8 cellular contexts compared by ENCODE assay signal in genomic region chr12:2813573-2814185, GRCh38. TPM values are rescaled to one million over a fixed set of nuclear protein-coding genes. Genes with fewer than 3 reads are reported as not detected.
DNase-seq lines count a peak whose midpoint lies in the region; ATAC-seq, FAIRE-seq and TF ChIP-seq lines count a peak whose summit lies in the region.

No MANE protein-coding gene starts in this region.

- TF ChIP-seq RAD21 in A549 (conservative IDR thresholded peaks at IDR 0.05 in 1 of 2, IDR thresholded peaks at IDR 0.05 in 1 of 2) = peak; percentile 27 to 50; a peak in 3 of 5 replicates

- POLR2A ChIA-PET in A549 (lab: Yijun Ruan, JAX) = interaction anchor here (1.1 kb wide), 2 partner anchors 8 to 15 kb away, joined by 3 to 10 read pairs; no protein-coding TSS in a partner anchor

- CTCF ChIA-PET in A549 (lab: Yijun Ruan, JAX) = interaction anchor here (0.8 to 2.5 kb wide), 16 partner anchors 10 to 228 kb away, joined by 3 to 15 read pairs (median 4); no protein-coding TSS in a partner anchor

- 17% methylated on average over 6 of the region's 6 CpGs for WGBS in A549 (ENCODE audit: missing lambda C conversion rate)

- no peak for TF ChIP-seq EP300 in A549 (IDR thresholded peaks at IDR 0.05)

- no peak for TF ChIP-seq POLR2A in A549 (IDR thresholded peaks at IDR 0.05; ENCODE audit: low read length)

- TF ChIP-seq CTCF in A549 (IDR thresholded peaks at IDR 0.05) (peak; percentile 55), GM12874 (IDR thresholded peaks at IDR 0.05; ENCODE audit: insufficient read depth, low read depth, low read length) (peak; percentile 65), omental fat pad (IDR thresholded peaks at IDR 0.05) (no peak)

- peak; percentile 84 for ATAC-seq in A549
- peak; percentile 29 for ATAC-seq in omental fat pad (ENCODE audit: low FRiP score)
- no peak for ATAC-seq in HG02763 (IDR thresholded peaks at IDR 0.05; ENCODE audit: unreplicated experiment)

- peaks cover 12% of the 10 kb centered on the region; the same call in 2 of the 3 replicates for H3K4me1 ChIP-seq in A549

- peak overlapping the region; percentile 85 for H3K4me2 ChIP-seq in A549

- no peak for FAIRE-seq in A549 (lab: Jason Lieb, UNC)

- peak overlapping the region; percentile 61 for H3K4me3 ChIP-seq in A549

- DNase-seq in A549 (ENCODE audit: low read depth in 1 of 2, low spot score in 1 of 2) (peak; percentile 69 to 78), HT-29 (ENCODE audit: low spot score) (peak; percentile 66), NOMO-1 treated with dmso at 0.1 percent for 144 hours (lab: John Stamatoyannopoulos, UW; ENCODE audit: unreplicated experiment) (peak; percentile 89), foreskin melanocyte (peak; percentile 60), omental fat pad (ENCODE audit: low spot score) (no peak)
- peak; percentile 78 for DNase-seq in activated effector memory CD4-positive, alpha-beta T cell treated with anti-CD3 and anti-CD28 coated beads, Interleukin-2, amount 50 U/mL, for 16 hours

- peak overlapping the region; percentile 92 for H3K27ac ChIP-seq in A549

- no peaks in the 10 kb centered on the region for H3K9me3 ChIP-seq in A549

TF ChIP-seq in A549, 52 proteins besides CTCF, POLR2A, EP300 and RAD21:
- no peak for TF ChIP-seq POLR2AphosphoS2 (conservative IDR thresholded peaks at IDR 0.05; ENCODE audit: low read length)
- peak; percentile 36; the same call in 1 of the 3 replicates for TF ChIP-seq SMC3 (IDR thresholded peaks at IDR 0.05)

RNA-seq across cellular contexts. Expression of gene ITFG2, which starts 1.2 kb away (rescaled TPM):
- polyA plus RNA-seq in A549 (2011; rRNA removed) (23.7 and 28.4 TPM in 2 replicates), A549 (2017; fragmentation: RNase III; extraction: RNeasy Plus Mini Kit Qiagen cat#74134 plus additional on column Dnase treatment) (17.5 to 23.2 TPM (median 20.5 TPM) in 3 replicates)
- 29.5 and 30.4 TPM in 2 replicates for polyA plus RNA-seq in A549 (2012; cell fraction: cytosol; rRNA removed)
- 77.0 and 80.9 TPM in 2 replicates for polyA plus RNA-seq in A549 (2012; cell fraction: nucleus; rRNA removed)
- 46.0 and 60.4 TPM in 2 replicates for polyA minus RNA-seq in A549 (2011; rRNA and poly(A)+ RNA removed)
- 32.0 and 39.8 TPM in 2 replicates for total RNA-seq in HT-29 (2014; rRNA removed; shearing (Covaris generic))
- 10 to 100 TPM; 23.4 to 40.5 (median 29.0) TPM for total RNA-seq in omental fat pad

RNA-seq across cellular contexts. Expression of gene FKBP4, which starts 18.9 kb away (rescaled TPM):
- 108 and 125 TPM in 2 replicates for polyA plus RNA-seq in A549 (2011; rRNA removed)
- polyA plus RNA-seq in A549 (2012; cell fraction: cytosol; rRNA removed) = 109 TPM in 2 replicates
- polyA plus RNA-seq in A549 (2012; cell fraction: nucleus; rRNA removed) = 116 and 128 TPM in 2 replicates
- polyA plus RNA-seq in A549 (2017; fragmentation: RNase III; extraction: RNeasy Plus Mini Kit Qiagen cat#74134 plus additional on column Dnase treatment) = 123 to 140 TPM (median 137 TPM) in 3 replicates
- 95.0 and 120 TPM in 2 replicates for polyA minus RNA-seq in A549 (2011; rRNA and poly(A)+ RNA removed)
- 106 and 115 TPM in 2 replicates for total RNA-seq in HT-29 (2014; rRNA removed; shearing (Covaris generic))
- total RNA-seq in omental fat pad = 10 to 100 TPM; 29.6 to 86.5 (median 45.1) TPM

RNA-seq across cellular contexts. Expression of gene NRIP2, which starts 21.2 kb away (rescaled TPM):
- not detected in 2 replicates for polyA plus RNA-seq in A549 (2011; rRNA removed)
- not detected in 2 replicates for polyA plus RNA-seq in A549 (2012; cell fraction: cytosol; rRNA removed)
- not detected in 2 replicates for polyA plus RNA-seq in A549 (2012; cell fraction: nucleus; rRNA removed)
- polyA plus RNA-seq in A549 (2017; fragmentation: RNase III; extraction: RNeasy Plus Mini Kit Qiagen cat#74134 plus additional on column Dnase treatment) = not detected in 3 replicates
- polyA minus RNA-seq in A549 (2011; rRNA and poly(A)+ RNA removed) = not detected in 2 replicates
- total RNA-seq in HT-29 (2014; rRNA removed; shearing (Covaris generic)) = not detected in 2 replicates
- 1 to 10 TPM in 2 of 4 donors, under 1 TPM in 2; 0.46 to 4.9 (median 0.93) TPM for total RNA-seq in omental fat pad

RNA-seq across cellular contexts. Expression of gene TEX52, which starts 43.2 kb away (rescaled TPM):
- polyA plus RNA-seq in A549 (2011; rRNA removed) (not detected in 2 replicates), A549 (2017; fragmentation: RNase III; extraction: RNeasy Plus Mini Kit Qiagen cat#74134 plus additional on column Dnase treatment) (not detected in 3 replicates)
- polyA plus RNA-seq in A549 (2012; cell fraction: cytosol; rRNA removed) = not detected in 2 replicates
- polyA plus RNA-seq in A549 (2012; cell fraction: nucleus; rRNA removed) = 0.07 TPM in 1 of 2 replicates, not detected in the other
- polyA minus RNA-seq in A549 (2011; rRNA and poly(A)+ RNA removed) = not detected in 2 replicates
- 0.10 and 0.94 TPM in 2 replicates for total RNA-seq in HT-29 (2014; rRNA removed; shearing (Covaris generic))
- total RNA-seq in omental fat pad = not detected

Comparison
In these comparisons a context has a peak if more than half of its experiments do, and no peak if none do; other contexts are left out.
1. CTCF ChIP-seq: peak in A549 (single experiment) and GM12874 (single experiment); none in omental fat pad (0 of 3).